Comparison of ENCODE assay signal across 1 cellular context in the genomic region with DNA sequence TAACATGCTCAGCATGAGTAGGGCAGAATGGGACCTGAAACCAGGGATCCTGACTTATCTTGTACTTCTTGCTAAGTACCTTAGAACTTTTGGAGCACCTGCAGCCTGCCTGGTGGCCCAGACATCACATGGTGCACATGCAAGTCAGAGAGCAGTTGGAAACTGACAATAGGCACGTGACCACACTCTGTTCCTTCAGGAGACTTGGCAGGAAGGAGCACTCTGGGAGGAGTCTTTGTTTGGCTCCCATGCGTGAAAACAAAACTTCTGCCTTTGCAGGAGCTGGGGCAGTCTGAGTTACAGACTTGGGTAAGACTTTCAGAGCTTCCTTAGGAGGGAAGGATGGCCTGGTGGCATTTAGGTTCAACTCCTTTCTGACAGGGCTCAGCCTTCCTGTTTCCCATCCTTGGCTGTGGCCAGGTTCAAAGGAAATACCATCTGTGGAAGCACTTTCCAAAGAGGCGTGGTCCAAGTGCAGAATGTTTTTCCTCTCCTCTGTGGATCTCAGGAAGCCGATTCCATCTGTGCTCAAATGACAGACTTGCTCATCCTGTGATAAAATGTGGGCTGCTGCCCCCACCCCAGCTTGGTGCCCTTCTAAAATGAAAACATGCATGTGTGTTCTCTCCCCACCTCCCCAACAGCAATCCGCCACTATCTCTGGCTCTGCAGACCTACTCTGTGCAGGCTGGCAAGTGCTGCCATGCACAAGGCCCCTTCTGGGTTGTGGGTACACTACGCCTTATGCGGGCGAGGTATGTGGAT.
TF ChIP-seq lines count a peak whose summit lies in the region.

No MANE protein-coding gene starts in this region.

TF ChIP-seq in H1, 55 proteins besides CTCF, POLR2A, EP300 and RAD21:
- TF ChIP-seq BCL11A (IDR thresholded peaks at IDR 0.05; ENCODE audit: low read depth in 2 of 2, low read length in 2 of 2) = no peak
- TF ChIP-seq NANOG (IDR thresholded peaks at IDR 0.05; ENCODE audit: insufficient read depth, low read depth, low read length, poor library complexity, severe bottlenecking) = no peak
- TF ChIP-seq MAX (IDR thresholded peaks at IDR 0.05) = no peak
- no peak for TF ChIP-seq CBX8 (IDR thresholded peaks at IDR 0.05; ENCODE audit: borderline replicate concordance, low read depth, low read length)
- TF ChIP-seq SUZ12 (IDR thresholded peaks at IDR 0.05; ENCODE audit: low read length) = 0 out of 2 replicates have a peak, but pooled peaks have one; percentile 25
- TF ChIP-seq RBBP5 (IDR thresholded peaks at IDR 0.05; ENCODE audit: borderline replicate concordance, low read depth, low read length) = no peak
- no peak for TF ChIP-seq EGR1 (IDR thresholded peaks at IDR 0.05; ENCODE audit: borderline replicate concordance, low read depth, low read length)
